In the genomic region with DNA sequence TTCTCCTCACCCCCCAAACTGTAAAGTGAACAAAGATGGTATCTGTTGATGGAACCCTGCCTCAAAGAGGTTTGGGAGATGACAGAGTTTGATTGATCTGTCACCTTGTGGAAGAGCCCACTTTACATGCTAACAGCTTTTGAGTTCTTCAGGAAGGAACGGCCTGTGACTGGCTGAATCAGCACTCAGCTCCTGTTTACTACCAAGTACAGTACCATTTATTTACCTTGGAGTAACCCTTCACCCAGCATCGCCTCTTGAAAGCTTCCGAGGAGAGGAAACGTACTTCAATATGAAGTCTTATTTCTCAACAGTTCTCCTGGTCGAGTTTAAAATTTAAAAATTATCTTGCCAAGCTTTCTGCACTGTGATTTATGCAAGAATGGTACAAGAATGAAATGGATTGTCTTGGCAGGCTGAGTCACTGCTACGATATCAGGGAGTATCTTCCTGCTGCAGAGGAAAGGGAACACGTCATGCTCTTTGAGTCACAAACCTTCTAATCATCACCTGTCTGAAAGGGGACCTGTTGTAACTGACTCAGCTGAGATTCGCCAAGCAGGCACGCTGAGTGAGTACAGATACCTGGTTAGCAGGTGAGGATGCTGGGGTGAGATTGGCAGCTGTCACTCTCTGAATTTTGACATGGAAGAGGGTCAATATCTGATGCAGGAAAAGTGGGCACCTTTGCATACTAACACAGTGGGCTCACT, we compare ENCODE assay signal across 9 cellular contexts. TPM values are rescaled to one million over a fixed set of nuclear protein-coding genes. Genes with fewer than 3 reads are reported as not detected.
DNase-seq lines count a peak whose midpoint lies in the region; ATAC-seq, FAIRE-seq and TF ChIP-seq lines count a peak whose summit lies in the region.
"Had no signal": no experiment of that assay in that cellular context is flagged by ENCODE, and none has a peak within 500 bp of the region (broad histone marks: within the 10 kb centered on the region; RNA-seq: fewer than 3 reads in every experiment).

No MANE protein-coding gene starts in this region.

- H3K4me3 ChIP-seq in pancreas: no peak overlapping the region

- ATAC-seq in esophagus mucosa (peak; percentile 94), pancreas (peak in 3 of 4 donors; percentile 64 to 81 (median 65)), GM21528 (IDR thresholded peaks at IDR 0.05; ENCODE audit: low FRiP score, unreplicated experiment) (no peak), HG02571 (IDR thresholded peaks at IDR 0.05; ENCODE audit: unreplicated experiment) (no peak), HG03571 (IDR thresholded peaks at IDR 0.05; ENCODE audit: unreplicated experiment) (no peak)

- intact Hi-C loops in pancreas (cut with DNase I): no loop called here

- H3K27ac ChIP-seq in pancreas: peak overlapping the region in 2 of 4 donors; percentile 13 to 30

- 63 to 65% methylated on average over 9 of the region's 9 CpGs for WGBS in pancreas, 2 donors

- H3K9me3 ChIP-seq in pancreas: no peaks in the 10 kb centered on the region

- no peaks in the 10 kb centered on the region for H3K27me3 ChIP-seq in pancreas

- no peak for TF ChIP-seq CTCF in pancreas (IDR thresholded peaks at IDR 0.05)

- H3K4me1 ChIP-seq in pancreas: peaks cover 0 to 3% (median 0%) of the 10 kb centered on the region in 3 donors

- peak; percentile 93 for FAIRE-seq in RCC 7860 (lab: Jason Lieb, UNC)
- FAIRE-seq in pancreas (lab: Jason Lieb, UNC): no peak
- FAIRE-seq: endometrium had no signal

- DNase-seq in GM03348 (ENCODE audit: low spot score) (peak; percentile 77), RCC 7860 (ENCODE audit: low spot score) (peak; percentile 93), pancreas (no peak), Ammon's horn (ENCODE audit: low spot score) (no peak)

- H3K36me3 ChIP-seq in pancreas: no peaks in the 10 kb centered on the region

RNA-seq across cellular contexts. Expression of gene KLF6, which starts 30.1 kb away (rescaled TPM):
- total RNA-seq in esophagus mucosa (98.5 TPM), pancreas (100 to 1,000 TPM in 1 of 6 donors, 10 to 100 TPM in 5; 41.2 to 157 (median 70.5) TPM)
- polyA plus RNA-seq in pancreas: 10 to 100 TPM; 29.0 to 41.0 TPM

Comparison
In these comparisons a context has a peak if more than half of its experiments do, and no peak if none do; other contexts are left out.
1. DNase-seq: peak in GM03348 (single experiment) and RCC 7860 (single experiment); none in pancreas (0 of 6) and Ammon's horn (single experiment).
2. ATAC-seq: peak in esophagus mucosa (single experiment) and pancreas (3 of 4); none in GM21528 (single experiment), HG02571 (single experiment) and HG03571 (single experiment).